ENCODE assay signal across 30 cellular contexts in genomic region chr11:111739299-111739698, GRCh38. TPM values are rescaled to one million over a fixed set of nuclear protein-coding genes. Genes with fewer than 3 reads are reported as not detected.
A peak's percentile ranks its signal among the peaks of the same experiment; 100 is the strongest.
DNase-seq lines count a peak whose midpoint lies in the region; ATAC-seq and TF ChIP-seq lines count a peak whose summit lies in the region.
"Had no signal": no experiment of that assay in that cellular context is flagged by ENCODE, and none has a peak within 500 bp of the region (broad histone marks: within the 10 kb centered on the region; RNA-seq: fewer than 3 reads in every experiment).

No MANE protein-coding gene starts in this region.

- H3K27ac Mint-ChIP-seq in central memory CD8-positive, alpha-beta T cell (ENCODE audit: low read depth) = peak overlapping the region; percentile 19
- H3K27ac Mint-ChIP-seq: activated naive CD4-positive, alpha-beta T cell treated with anti-CD3 and anti-CD28 coated beads for 36 hours; B cell; mesothelial cell of epicardium; stimulated activated effector memory CD8-positive, alpha-beta T cell treated with anti-CD3 and anti-CD28 coated beads, Interleukin-12 subunit alpha, Interleukin-12 subunit beta, amount 100 ng/mL, for 72 hours had no signal

- H3K4me3 ChIP-seq in H7 (ENCODE audit: insufficient read depth, low read depth, low read length) (no peak overlapping the region), right lobe of liver (no peak overlapping the region)
- H3K4me3 ChIP-seq: A549, coronary artery, GM12878, Peyer's patch, testis had no signal

- DNase-seq in H7 = peak; percentile 61
- no peak for DNase-seq in central memory CD8-positive, alpha-beta T cell (ENCODE audit: low spot score in 2 of 2)
- no peak for DNase-seq in right lobe of liver
- DNase-seq in substantia nigra (lab: John Stamatoyannopoulos, UW) = no peak
- DNase-seq in islet precursor cell = no peak
- no peak for DNase-seq in NCI-H2029 (lab: John Stamatoyannopoulos, UW)
- no peak for DNase-seq in HPDE6-E6E7 (ENCODE audit: extremely low spot score)
- no peak for DNase-seq in NCI-H446 treated with DMSO at 0.1 percent for 48 hours (lab: John Stamatoyannopoulos, UW)
- DNase-seq: activated CD4-positive, alpha-beta T cell treated with anti-CD3 and anti-CD28 coated beads, Interleukin-2, amount 50 U/mL, for 48 hours; activated CD8-positive, alpha-beta memory T cell treated with anti-CD3 and anti-CD28 coated beads, Interleukin-2, amount 50 U/mL, for 4 hours; activated naive CD4-positive, alpha-beta T cell treated with anti-CD3 and anti-CD28 coated beads for 36 hours; amniotic stem cell; CD4-positive, alpha-beta memory T cell; left ventricle myocardium superior; MV-4-11; naive thymus-derived CD8-positive, alpha-beta T cell; NCI-H1436; NCI-H2081 treated with DMSO at 0.1 percent for 48 hours; NCI-H226; Peyer's patch; SHP77; T-helper 2 cell; testis had no signal

- H3K27me3 Mint-ChIP-seq in central memory CD8-positive, alpha-beta T cell = no peaks in the 10 kb centered on the region
- H3K27me3 Mint-ChIP-seq: B cell; CD4-positive, alpha-beta memory T cell; naive thymus-derived CD8-positive, alpha-beta T cell had no signal

- WGBS in right lobe of liver (ENCODE audit: insufficient coverage, low coverage, low lambda C conversion rate, missing lambda C conversion rate) = 90% methylated on average over 2 of the region's 2 CpGs

- no peak for TF ChIP-seq CTCF in right lobe of liver (IDR thresholded peaks at IDR 0.05)

- peaks cover 8% of the 10 kb centered on the region for H3K36me3 ChIP-seq in H7 (replicated peaks; ENCODE audit: control insufficient read depth, insufficient read depth, low read length)
- peaks cover 0 to 39% (median 20%) of the 10 kb centered on the region in 4 donors for H3K36me3 ChIP-seq in right lobe of liver

- no peak overlapping the region for H3K4me3 Mint-ChIP-seq in central memory CD8-positive, alpha-beta T cell
- H3K4me3 Mint-ChIP-seq: activated naive CD4-positive, alpha-beta T cell treated with anti-CD3 and anti-CD28 coated beads for 36 hours; B cell; CD4-positive, alpha-beta memory T cell; mesothelial cell of epicardium; naive thymus-derived CD8-positive, alpha-beta T cell; stimulated activated effector memory CD8-positive, alpha-beta T cell treated with anti-CD3 and anti-CD28 coated beads, Interleukin-12 subunit alpha, Interleukin-12 subunit beta, amount 100 ng/mL, for 72 hours had no signal

- peaks cover 15% of the 10 kb centered on the region for H3K4me1 Mint-ChIP-seq in central memory CD8-positive, alpha-beta T cell

- intact Hi-C loops in right lobe of liver (cut with DNase I) = loop anchor here in 1 of 2 donors (5.0 kb wide), 1 partner anchor 33 kb away; no protein-coding TSS in a partner anchor

- H3K27me3 ChIP-seq in H7 (ENCODE audit: control insufficient read depth, insufficient read depth, low read length) (no peaks in the 10 kb centered on the region), right lobe of liver (no peaks in the 10 kb centered on the region)
- H3K27me3 ChIP-seq: Peyer's patch, testis had no signal

- H3K9me3 Mint-ChIP-seq in central memory CD8-positive, alpha-beta T cell = no peaks in the 10 kb centered on the region
- H3K9me3 Mint-ChIP-seq: activated naive CD4-positive, alpha-beta T cell treated with anti-CD3 and anti-CD28 coated beads for 36 hours; mesothelial cell of epicardium; naive thymus-derived CD8-positive, alpha-beta T cell; stimulated activated effector memory CD8-positive, alpha-beta T cell treated with anti-CD3 and anti-CD28 coated beads, Interleukin-12 subunit alpha, Interleukin-12 subunit beta, amount 100 ng/mL, for 72 hours had no signal

- no peak for ATAC-seq in central memory CD8-positive, alpha-beta T cell (replicated peaks; ENCODE audit: extremely low read depth, poor library complexity, severe bottlenecking)
- ATAC-seq in right lobe of liver = no peak
- ATAC-seq: A549; activated CD4-positive, CD25-positive, alpha-beta regulatory T cell treated with anti-CD3 and anti-CD28 coated beads, Interleukin-2, amount 50 U/mL, for 24 hours; GM12878; left ventricle myocardium superior; naive thymus-derived CD8-positive, alpha-beta T cell; stimulated activated effector memory CD8-positive, alpha-beta T cell treated with anti-CD3 and anti-CD28 coated beads, Interleukin-12 subunit alpha, Interleukin-12 subunit beta, amount 100 ng/mL, for 72 hours had no signal

- peaks cover 32% of the 10 kb centered on the region for H3K36me3 Mint-ChIP-seq in central memory CD8-positive, alpha-beta T cell (ENCODE audit: insufficient read depth)

- H3K4me1 ChIP-seq in right lobe of liver = peaks cover 7 to 51% (median 27%) of the 10 kb centered on the region in 4 donors

- no peaks in the 10 kb centered on the region for H3K9me3 ChIP-seq in right lobe of liver
- H3K9me3 ChIP-seq: A549, Peyer's patch, testis had no signal

- no peak for TF ChIP-seq POLR2A in right lobe of liver (IDR thresholded peaks at IDR 0.05)

- H3K27ac ChIP-seq in right lobe of liver (peak overlapping the region; percentile 93 to 99 (median 99)), substantia nigra (ENCODE audit: low read depth, low read length, poor library complexity, severe bottlenecking) (peak overlapping the region; percentile 98)
- H3K27ac ChIP-seq: A549 had no signal

RNA-seq across cellular contexts. Expression of gene PPP2R1B, which starts 26.9 kb away (rescaled TPM):
- 58.9 and 59.6 TPM in 2 replicates for total RNA-seq in H7 (2014; rRNA removed; shearing (Covaris generic))
- 100 to 1,000 TPM in 1 of 6 experiments, 10 to 100 TPM in 5; 44.5 to 150 (median 59.6) TPM for total RNA-seq in right lobe of liver
